In genomic region chr6:51854347-51854746, GRCh38 we compare ENCODE assay signal across 27 cellular contexts.
"Had no signal": no experiment of that assay in that cellular context is flagged by ENCODE, and none has a peak within 500 bp of the region (broad histone marks: within the 10 kb centered on the region; RNA-seq: fewer than 3 reads in every experiment).

No MANE protein-coding gene starts in this region.

- H3K27ac Mint-ChIP-seq: mesothelial cell of epicardium; natural killer cell; nephron progenitor cell; stimulated activated memory B cell treated with anti-CD40 and anti-IgM and Interleukin-4, amounts not matched to agents 10 μg/mL and 1 μg/mL and 100 μg/mL, for 72 hours; stimulated activated naive CD8-positive, alpha-beta T cell treated with anti-CD3 and anti-CD28 coated beads, Interleukin-15, amount 100 ng/mL, for 72 hours; type B pancreatic cell had no signal

- H3K9ac ChIP-seq: parathyroid adenoma had no signal

- DNase-seq: hippocampal formation; kidney glomerular epithelial cell; left cardiac atrium; lower lobe of right lung; mammary epithelial cell; mesenchymal stem cell; naive B cell; natural killer cell; nucleus accumbens; stimulated activated CD4-positive, alpha-beta T cell treated with anti-CD3 and anti-CD28 coated beads, Interleukin-1b, Interleukin-23, amount 100 ng/mL, for 48 hours; stimulated activated CD4-positive, alpha-beta T cell treated with anti-CD3 and anti-CD28 coated beads, Interleukin-2, amount 100 ng/mL, for 48 hours; stimulated activated CD4-positive, alpha-beta T cell treated with anti-CD3 and anti-CD28 coated beads, Interleukin-4, amount 100 ng/mL, for 4 hours; stimulated activated CD8-positive, alpha-beta memory T cell treated with anti-CD3 and anti-CD28 coated beads, Interleukin-4, amount 100 ng/mL, for 48 hours; stimulated activated naive CD4-positive, alpha-beta T cell treated with Interleukin-2 at 50 U/mL for 16 hours; stimulated activated naive CD8-positive, alpha-beta T cell treated with anti-CD3 and anti-CD28 coated beads, Interleukin-15, amount 100 ng/mL, for 72 hours; substantia nigra; uterus had no signal

- H3K9me3 Mint-ChIP-seq: natural killer cell had no signal

- H3K9me3 ChIP-seq: left lung, lower lobe of right lung, right atrium auricular region, right lobe of liver, tibial nerve, uterus had no signal

- H3K36me3 ChIP-seq: left lung, lower lobe of right lung, right atrium auricular region, right lobe of liver, tibial nerve, uterus had no signal

- H3K4me1 Mint-ChIP-seq: mesothelial cell of epicardium; natural killer cell; stimulated activated naive CD8-positive, alpha-beta T cell treated with anti-CD3 and anti-CD28 coated beads, Interleukin-15, amount 100 ng/mL, for 72 hours had no signal

- H3K4me1 ChIP-seq: left lung, lower lobe of right lung, parathyroid adenoma, right atrium auricular region, uterus had no signal

- H3K27me3 ChIP-seq: left lung, right atrium auricular region, right lobe of liver, tibial nerve, uterus had no signal

- H3K4me2 ChIP-seq: smooth muscle cell had no signal

- H3K4me3 Mint-ChIP-seq: mesothelial cell of epicardium; natural killer cell; nephron progenitor cell; stimulated activated memory B cell treated with anti-CD40 and anti-IgM and Interleukin-4, amounts not matched to agents 10 μg/mL and 1 μg/mL and 100 μg/mL, for 72 hours; stimulated activated naive CD8-positive, alpha-beta T cell treated with anti-CD3 and anti-CD28 coated beads, Interleukin-15, amount 100 ng/mL, for 72 hours had no signal

- H3K79me2 ChIP-seq: parathyroid adenoma had no signal

- H3K36me3 Mint-ChIP-seq: mesothelial cell of epicardium; naive B cell; natural killer cell; stimulated activated memory B cell treated with anti-CD40 and anti-IgM and Interleukin-4, amounts not matched to agents 10 μg/mL and 1 μg/mL and 100 μg/mL, for 72 hours had no signal

- H3K4me3 ChIP-seq: left lung, lower lobe of right lung, right atrium auricular region, right lobe of liver, smooth muscle cell, tibial nerve, uterus had no signal

- H3K27ac ChIP-seq: left lung, lower lobe of right lung, parathyroid adenoma, right atrium auricular region, right lobe of liver, tibial nerve, uterus had no signal

- ATAC-seq: left cardiac atrium; left lung; lower lobe of right lung; natural killer cell; right lobe of liver; stimulated activated memory B cell treated with anti-CD40 and anti-IgM and Interleukin-4, amounts not matched to agents 10 μg/mL and 1 μg/mL and 100 μg/mL, for 72 hours; stimulated activated naive CD8-positive, alpha-beta T cell treated with anti-CD3 and anti-CD28 coated beads, Interleukin-15, amount 100 ng/mL, for 72 hours had no signal
